In genomic region chr6:7229376-7230326, GRCh38 we compare ENCODE assay signal across 20 cellular contexts.
A peak's percentile ranks its signal among the peaks of the same experiment; 100 is the strongest.
DNase-seq lines count a peak whose midpoint lies in the region; ATAC-seq and TF ChIP-seq lines count a peak whose summit lies in the region.
"Had no signal": no experiment of that assay in that cellular context is flagged by ENCODE, and none has a peak within 500 bp of the region (broad histone marks: within the 10 kb centered on the region; RNA-seq: fewer than 3 reads in every experiment).

No MANE protein-coding gene starts in this region.

- TF ChIP-seq CTCF in endodermal cell (conservative IDR thresholded peaks at IDR 0.05) (no peak), nephron progenitor cell (IDR thresholded peaks at IDR 0.05) (no peak), upper lobe of left lung (IDR thresholded peaks at IDR 0.05) (no peak), smooth muscle cell (IDR thresholded peaks at IDR 0.05; ENCODE audit: borderline replicate concordance, insufficient read depth, poor library complexity, severe bottlenecking) (no peak), left lung (IDR thresholded peaks at IDR 0.05) (no peak)

- no peaks in the 10 kb centered on the region for H3K4me1 Mint-ChIP-seq in endodermal cell
- H3K4me1 Mint-ChIP-seq in nephron progenitor cell, result no peaks in the 10 kb centered on the region

- no peak for TF ChIP-seq EP300 in upper lobe of left lung (IDR thresholded peaks at IDR 0.05)

- H3K27me3 ChIP-seq in right cardiac atrium (ENCODE audit: control insufficient read depth, insufficient read depth), result no peaks in the 10 kb centered on the region
- H3K27me3 ChIP-seq in endodermal cell (ENCODE audit: control insufficient read depth, insufficient read depth, low read length, poor library complexity, severe bottlenecking), result no peaks in the 10 kb centered on the region
- H3K27me3 ChIP-seq in upper lobe of left lung, result no peaks in the 10 kb centered on the region
- H3K27me3 ChIP-seq in smooth muscle cell (ENCODE audit: low read depth), result no peaks in the 10 kb centered on the region
- H3K27me3 ChIP-seq in left lung, result no peaks in the 10 kb centered on the region
- H3K27me3 ChIP-seq: MG63, SJSA1 had no signal

- H3K79me2 ChIP-seq in smooth muscle cell (ENCODE audit: low read depth), result peaks cover 9% of the 10 kb centered on the region

- H4K20me1 ChIP-seq in smooth muscle cell (ENCODE audit: low read depth), result peaks cover 37% of the 10 kb centered on the region

- no peak for TF ChIP-seq POLR2A in upper lobe of left lung (IDR thresholded peaks at IDR 0.05)

- H3K36me3 ChIP-seq in endodermal cell (ENCODE audit: control insufficient read depth, insufficient read depth, low read length), result peaks cover 69% of the 10 kb centered on the region
- peaks cover 31 to 89% (median 63%) of the 10 kb centered on the region in 4 donors for H3K36me3 ChIP-seq in upper lobe of left lung
- H3K36me3 ChIP-seq in smooth muscle cell (ENCODE audit: low read depth), result no peaks in the 10 kb centered on the region
- H3K36me3 ChIP-seq in left lung, result peaks cover 14 to 98% of the 10 kb centered on the region in 2 donors

- H3K9ac ChIP-seq in endodermal cell (ENCODE audit: extremely low read depth, low read length, poor library complexity, severe bottlenecking) (no peak overlapping the region), smooth muscle cell (ENCODE audit: low read depth) (no peak overlapping the region)

- 93% methylated on average over 62 of the region's 62 CpGs for WGBS in right cardiac atrium
- 95 to 96% methylated on average over 44 to 62 of the region's 62 CpGs for WGBS in endodermal cell (ENCODE audit: insufficient coverage in 1 of 2, insufficient read length in 1 of 2), 2 experiments
- 94 to 98% methylated on average over 34 to 54 of the region's 62 CpGs for WGBS in upper lobe of left lung, 2 donors
- 97% methylated on average over 60 of the region's 62 CpGs for WGBS in smooth muscle cell (ENCODE audit: low lambda C conversion rate)

- peak in 1 of 3 donors; percentile 55 for DNase-seq in right cardiac atrium
- no peak for DNase-seq in cardiac septum (ENCODE audit: low spot score)
- peak; percentile 36 for DNase-seq in endodermal cell
- no peak for DNase-seq in nephron progenitor cell
- peak; percentile 18 to 74 for DNase-seq in upper lobe of left lung
- DNase-seq in smooth muscle cell (lab: John Stamatoyannopoulos, UW; ENCODE audit: unreplicated experiment), result no peak
- no peak for DNase-seq in NOMO-1 (lab: John Stamatoyannopoulos, UW; ENCODE audit: unreplicated experiment in 2 of 2)
- no peak for DNase-seq in left lung
- DNase-seq: 8988T, DMS79 treated with DMSO at 0.1 percent for 48 hours, GOT3, MG63, NCI-H1417, NCI-H1694 treated with DMSO at 0.1 percent for 48 hours, NCI-H446, NCI-H526 had no signal

- intact Hi-C loops in right cardiac atrium (cut with DNase I), result loop anchor here in 3 of 4 donors (10.0 kb wide), 3 partner anchors 115 to 505 kb away; partner anchors contain the start of gene RREB1 (in 1 of the 3)
- intact Hi-C loops in cardiac septum (cut with DNase I), result loop anchor here (10.0 kb wide), 1 partner anchor 305 kb away; no protein-coding TSS in a partner anchor
- intact Hi-C loops in left lung (cut with DNase I), result no loop called here

- no peaks in the 10 kb centered on the region for H3K9me3 Mint-ChIP-seq in endodermal cell
- H3K9me3 Mint-ChIP-seq in nephron progenitor cell, result no peaks in the 10 kb centered on the region

- H3K4me2 ChIP-seq in smooth muscle cell, result no peak overlapping the region

- H3K27ac ChIP-seq in right cardiac atrium (ENCODE audit: low read length), result no peak overlapping the region
- no peak overlapping the region for H3K27ac ChIP-seq in endodermal cell (ENCODE audit: low read depth, low read length)
- H3K27ac ChIP-seq in upper lobe of left lung, result no peak overlapping the region
- no peak overlapping the region for H3K27ac ChIP-seq in smooth muscle cell (ENCODE audit: low read depth)
- no peak overlapping the region for H3K27ac ChIP-seq in left lung
- H3K27ac ChIP-seq: C4-2B, SJSA1 had no signal

- H3K4me3 Mint-ChIP-seq in endodermal cell, result no peak overlapping the region
- no peak overlapping the region for H3K4me3 Mint-ChIP-seq in nephron progenitor cell

- H3K9me3 ChIP-seq in right cardiac atrium (ENCODE audit: control insufficient read depth, low read length) (no peaks in the 10 kb centered on the region), endodermal cell (ENCODE audit: control insufficient read depth, low read length) (no peaks in the 10 kb centered on the region), upper lobe of left lung (no peaks in the 10 kb centered on the region), smooth muscle cell (replicated peaks; ENCODE audit: low read depth) (no peaks in the 10 kb centered on the region), left lung (no peaks in the 10 kb centered on the region)
- H3K9me3 ChIP-seq: MG63, SJSA1 had no signal

- no peaks in the 10 kb centered on the region for H3F3A ChIP-seq in smooth muscle cell (ENCODE audit: low read depth)

- H3K4me3 ChIP-seq in right cardiac atrium (ENCODE audit: low read length), result no peak overlapping the region
- no peak overlapping the region for H3K4me3 ChIP-seq in endodermal cell (ENCODE audit: low read length)
- H3K4me3 ChIP-seq in upper lobe of left lung, result no peak overlapping the region
- H3K4me3 ChIP-seq in smooth muscle cell, result no peak overlapping the region
- no peak overlapping the region for H3K4me3 ChIP-seq in left lung
- H3K4me3 ChIP-seq: MG63, SJSA1 had no signal

- peaks cover 76% of the 10 kb centered on the region for H3K36me3 Mint-ChIP-seq in endodermal cell (ENCODE audit: low read depth)
- H3K36me3 Mint-ChIP-seq in nephron progenitor cell (ENCODE audit: low read depth), result peaks cover 75% of the 10 kb centered on the region

- H3K27me3 Mint-ChIP-seq in endodermal cell (ENCODE audit: insufficient read depth), result no peaks in the 10 kb centered on the region
- peaks cover 6% of the 10 kb centered on the region for H3K27me3 Mint-ChIP-seq in nephron progenitor cell (ENCODE audit: low read depth, poor library complexity)

- ATAC-seq in right cardiac atrium (peak; percentile 4), upper lobe of left lung (ENCODE audit: low FRiP score in 2 of 2) (no peak), left lung (no peak)
- ATAC-seq: HCT116, Right ventricle myocardium inferior had no signal

- no peak overlapping the region for H3K27ac Mint-ChIP-seq in endodermal cell
- peak overlapping the region; percentile 82 for H3K27ac Mint-ChIP-seq in nephron progenitor cell

- no peak overlapping the region for H2AFZ ChIP-seq in smooth muscle cell (ENCODE audit: low read depth)

- H3K4me1 ChIP-seq in right cardiac atrium (ENCODE audit: control insufficient read depth, insufficient read depth, low read length) (no peaks in the 10 kb centered on the region), endodermal cell (ENCODE audit: control insufficient read depth, insufficient read depth, low read length) (no peaks in the 10 kb centered on the region), upper lobe of left lung (peaks cover 3 to 11% (median 6%) of the 10 kb centered on the region in 4 donors), smooth muscle cell (ENCODE audit: low read depth) (no peaks in the 10 kb centered on the region), left lung (peaks cover 0 to 9% of the 10 kb centered on the region in 2 donors)
- H3K4me1 ChIP-seq: SJSA1 had no signal

Comparison
In these comparisons a context has a peak if more than half of its experiments do, and no peak if none do; other contexts are left out.
1. ATAC-seq: peak in right cardiac atrium (2 of 2); none in upper lobe of left lung (0 of 2) and left lung (single experiment).
2. DNase-seq: peak in endodermal cell (single experiment) and upper lobe of left lung (2 of 2); none in cardiac septum (single experiment), nephron progenitor cell (single experiment), smooth muscle cell (single experiment), NOMO-1 (0 of 2) and left lung (0 of 2).
3. intact Hi-C loops: an anchor here in right cardiac atrium (10.0 kb wide) and cardiac septum (10.0 kb wide); none called in left lung.